ENCODE assay signal across 7 cellular contexts in the genomic region with DNA sequence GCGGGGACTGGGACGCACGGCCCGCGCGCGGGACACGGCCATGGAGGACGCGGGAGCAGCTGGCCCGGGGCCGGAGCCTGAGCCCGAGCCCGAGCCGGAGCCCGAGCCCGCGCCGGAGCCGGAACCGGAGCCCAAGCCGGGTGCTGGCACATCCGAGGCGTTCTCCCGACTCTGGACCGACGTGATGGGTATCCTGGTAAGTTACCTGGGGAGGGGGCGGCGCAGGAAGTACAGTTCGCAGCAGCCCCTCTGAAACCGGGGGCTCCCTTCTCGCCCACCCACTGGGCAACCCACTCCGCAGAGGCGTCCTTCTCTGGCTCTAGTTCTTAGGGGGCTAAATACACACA. TPM values are rescaled to one million over a fixed set of nuclear protein-coding genes. Genes with fewer than 3 reads are reported as not detected.
DNase-seq lines count a peak whose midpoint lies in the region; ATAC-seq, FAIRE-seq and TF ChIP-seq lines count a peak whose summit lies in the region.

No MANE protein-coding gene starts in this region.

- H3K27ac Mint-ChIP-seq in activated naive CD8-positive, alpha-beta T cell treated with anti-CD3 and anti-CD28 coated beads, Interleukin-2, amount 10 ng/mL, durations not matched to agents 7 days and 5 days, result no peak overlapping the region
- no peak overlapping the region for H3K27ac Mint-ChIP-seq in stimulated activated memory B cell treated with anti-CD40 and anti-IgM and Interleukin-4, amounts not matched to agents 10 μg/mL and 1 μg/mL and 100 μg/mL, for 72 hours

- H3K4me2 ChIP-seq in keratinocyte (ENCODE audit: control insufficient read depth, extremely low read depth, insufficient read depth, low read depth, low read length), result peak overlapping the region; percentile 69

- peak overlapping the region; percentile 58 for H3K27ac ChIP-seq in keratinocyte (ENCODE audit: control insufficient read depth, insufficient read depth, low read length)

- H3K4me3 Mint-ChIP-seq in activated naive CD8-positive, alpha-beta T cell treated with anti-CD3 and anti-CD28 coated beads, Interleukin-2, amount 10 ng/mL, durations not matched to agents 7 days and 5 days, result peak overlapping the region; percentile 40
- H3K4me3 Mint-ChIP-seq in stimulated activated memory B cell treated with anti-CD40 and anti-IgM and Interleukin-4, amounts not matched to agents 10 μg/mL and 1 μg/mL and 100 μg/mL, for 72 hours, result peak overlapping the region; percentile 57

- H3K9me3 Mint-ChIP-seq in activated naive CD8-positive, alpha-beta T cell treated with anti-CD3 and anti-CD28 coated beads, Interleukin-2, amount 10 ng/mL, durations not matched to agents 7 days and 5 days, result no peaks in the 10 kb centered on the region
- H3K9me3 Mint-ChIP-seq in stimulated activated memory B cell treated with anti-CD40 and anti-IgM and Interleukin-4, amounts not matched to agents 10 μg/mL and 1 μg/mL and 100 μg/mL, for 72 hours, result no peaks in the 10 kb centered on the region

- POLR2A ChIA-PET in activated naive CD8-positive, alpha-beta T cell treated with anti-CD3 and anti-CD28 coated beads, Interleukin-2, amount 10 ng/mL, durations not matched to agents 7 days and 5 days (lab: Charles Lee), result no interaction called here

- no peak for FAIRE-seq in keratinocyte (lab: Jason Lieb, UNC)

- ATAC-seq in HG02623 (IDR thresholded peaks at IDR 0.05; ENCODE audit: unreplicated experiment) (peak; percentile 18), HG02885 (IDR thresholded peaks at IDR 0.05; ENCODE audit: poor library complexity, unreplicated experiment) (no peak)
- ATAC-seq in activated naive CD8-positive, alpha-beta T cell treated with anti-CD3 and anti-CD28 coated beads, Interleukin-2, amount 10 ng/mL, durations not matched to agents 7 days and 5 days (ENCODE audit: low read depth), result no peak
- ATAC-seq in stimulated activated memory B cell treated with anti-CD40 and anti-IgM and Interleukin-4, amounts not matched to agents 10 μg/mL and 1 μg/mL and 100 μg/mL, for 72 hours, result no peak

- peak overlapping the region; percentile 74 for H2AFZ ChIP-seq in keratinocyte (ENCODE audit: control insufficient read depth, low read length)

- dilution Hi-C loops in keratinocyte (cut with MboI; ENCODE audit: extremely low pct_ligation_motif_present, low sequenced_read_pairs), result no loop called here

- H3K27me3 Mint-ChIP-seq in activated naive CD8-positive, alpha-beta T cell treated with anti-CD3 and anti-CD28 coated beads, Interleukin-2, amount 10 ng/mL, durations not matched to agents 7 days and 5 days, result peaks cover 50% of the 10 kb centered on the region
- peaks cover 57% of the 10 kb centered on the region for H3K27me3 Mint-ChIP-seq in stimulated activated memory B cell treated with anti-CD40 and anti-IgM and Interleukin-4, amounts not matched to agents 10 μg/mL and 1 μg/mL and 100 μg/mL, for 72 hours

- no peaks in the 10 kb centered on the region for H3K27me3 ChIP-seq in keratinocyte (ENCODE audit: control insufficient read depth, extremely low read depth, insufficient read depth, low read length)

- H3K9me1 ChIP-seq in keratinocyte (ENCODE audit: control insufficient read depth, extremely low read depth, insufficient read depth, low read length), result no peaks in the 10 kb centered on the region

- H3K4me1 ChIP-seq in keratinocyte (ENCODE audit: control insufficient read depth, extremely low read depth, insufficient read depth, low read length), result peaks cover 36% of the 10 kb centered on the region

- no peaks in the 10 kb centered on the region for H3K36me3 Mint-ChIP-seq in activated naive CD8-positive, alpha-beta T cell treated with anti-CD3 and anti-CD28 coated beads, Interleukin-2, amount 10 ng/mL, durations not matched to agents 7 days and 5 days
- H3K36me3 Mint-ChIP-seq in stimulated activated memory B cell treated with anti-CD40 and anti-IgM and Interleukin-4, amounts not matched to agents 10 μg/mL and 1 μg/mL and 100 μg/mL, for 72 hours, result no peaks in the 10 kb centered on the region

- no peak for DNase-seq in activated naive CD8-positive, alpha-beta T cell treated with anti-CD3 and anti-CD28 coated beads, Interleukin-2, amount 10 ng/mL, durations not matched to agents 7 days and 5 days
- DNase-seq in keratinocyte (ENCODE audit: low read depth, low spot score) (no peak), MV-4-11 (lab: John Stamatoyannopoulos, UW) (no peak), A172 (ENCODE audit: low spot score) (no peak)

- no peaks in the 10 kb centered on the region for H3K79me2 ChIP-seq in keratinocyte (ENCODE audit: control insufficient read depth, insufficient read depth, low read length)

- TF ChIP-seq CTCF in keratinocyte (optimal IDR thresholded peaks at IDR 0.05 in 1 of 3, IDR thresholded peaks at IDR 0.05 in 1 of 3, conservative IDR thresholded peaks at IDR 0.05 in 1 of 3; ENCODE audit: extremely low read depth in 1 of 3, insufficient read depth in 2 of 3, low read length in 3 of 3), result no peak

- peak overlapping the region; percentile 96 for H3K9ac ChIP-seq in keratinocyte (ENCODE audit: control insufficient read depth, extremely low read depth, insufficient read depth, low read length)

- H3K36me3 ChIP-seq in keratinocyte (ENCODE audit: control insufficient read depth in 2 of 2, extremely low read depth in 1 of 2, insufficient read depth in 2 of 2, low read length in 2 of 2), result no peaks in the 10 kb centered on the region

- H3K4me3 ChIP-seq in keratinocyte (ENCODE audit: control insufficient read depth in 2 of 3, extremely low read depth in 1 of 3, insufficient read depth in 2 of 3, low read depth in 1 of 3, low read length in 3 of 3), result peak overlapping the region; percentile 62 to 93 (median 86)

- H3K4me1 Mint-ChIP-seq in activated naive CD8-positive, alpha-beta T cell treated with anti-CD3 and anti-CD28 coated beads, Interleukin-2, amount 10 ng/mL, durations not matched to agents 7 days and 5 days, result peaks cover 6% of the 10 kb centered on the region
- H3K4me1 Mint-ChIP-seq in stimulated activated memory B cell treated with anti-CD40 and anti-IgM and Interleukin-4, amounts not matched to agents 10 μg/mL and 1 μg/mL and 100 μg/mL, for 72 hours, result peaks cover 8% of the 10 kb centered on the region

- H4K20me1 ChIP-seq in keratinocyte (ENCODE audit: control insufficient read depth, extremely low read depth, insufficient read depth, low read length), result no peaks in the 10 kb centered on the region

- H3K9me3 ChIP-seq in keratinocyte (ENCODE audit: control insufficient read depth, low read depth, low read length), result no peaks in the 10 kb centered on the region

RNA-seq across cellular contexts. Expression of a gene that starts 0.4 kb away (rescaled TPM):
- total RNA-seq in activated naive CD8-positive, alpha-beta T cell treated with anti-CD3 and anti-CD28 coated beads, Interleukin-2, amount 10 ng/mL, durations not matched to agents 7 days and 5 days, result not detected
- 4.4 to 6.0 TPM (median 4.4 TPM) in 3 replicates for polyA plus RNA-seq in keratinocyte
- polyA plus RNA-seq in keratinocyte (2011; ENCODE audit: low read depth), result 23.4 TPM
- 4.3 and 4.9 TPM in 2 replicates for polyA plus RNA-seq in keratinocyte (2011; cell fraction: cytosol; rRNA removed)
- polyA plus RNA-seq in keratinocyte (2011; cell fraction: nucleus; rRNA removed), result 9.3 and 9.9 TPM in 2 replicates
- 5.5 and 10.8 TPM in 2 replicates for polyA plus RNA-seq in keratinocyte (2012; ENCODE audit: low replicate concordance)
- 6.1 to 15.2 TPM (median 8.1 TPM) in 3 replicates for polyA minus RNA-seq in keratinocyte
- polyA minus RNA-seq in keratinocyte (2011; cell fraction: cytosol; rRNA and poly(A)+ RNA removed), result 6.1 TPM
- polyA minus RNA-seq in keratinocyte (2011; cell fraction: nucleus; rRNA and poly(A)+ RNA removed), result 20.3 and 26.7 TPM in 2 replicates
- total RNA-seq in A172 (2014; rRNA removed; shearing (Covaris generic)), result 6.8 and 7.1 TPM in 2 replicates
